1 cellular context compared by ENCODE assay signal in the genomic region with DNA sequence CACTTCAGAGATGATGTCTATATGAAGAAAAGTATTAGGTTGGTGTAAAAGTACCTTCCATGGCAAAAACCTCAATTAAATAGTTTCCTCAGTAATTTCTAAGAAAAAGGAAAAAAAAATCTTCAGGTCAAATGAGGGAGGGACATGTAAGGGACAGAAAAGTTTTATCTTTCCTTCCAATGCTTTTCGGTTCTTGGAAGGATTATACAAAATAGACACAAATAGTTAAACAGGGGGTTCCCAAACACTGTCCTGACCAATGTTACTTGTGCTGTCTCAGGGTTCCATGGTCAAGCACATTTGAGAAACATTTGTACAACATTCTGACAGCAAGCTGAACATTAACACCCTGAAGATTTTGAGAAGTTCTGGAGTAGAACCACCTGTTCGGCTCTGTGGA.
TF ChIP-seq lines count a peak whose summit lies in the region.

No MANE protein-coding gene starts in this region.

TF ChIP-seq in K562, 482 proteins besides CTCF, POLR2A, EP300 and RAD21 (continued from another document and continues in another):
- TF ChIP-seq MNT (conservative IDR thresholded peaks at IDR 0.05) (no peak), CEBPB (tag; IDR thresholded peaks at IDR 0.05) (no peak), PPARD (CRISPR knock-in tag; IDR thresholded peaks at IDR 0.05) (no peak), CEBPZ (IDR thresholded peaks at IDR 0.05; ENCODE audit: borderline replicate concordance, low read depth, low read length) (no peak), L3MBTL2 (IDR thresholded peaks at IDR 0.05) (no peak; the same call in 1 of the 2 replicates), MTF1 (CRISPR knock-in tag; IDR thresholded peaks at IDR 0.05; ENCODE audit: borderline replicate concordance) (no peak), HDAC2 (IDR thresholded peaks at IDR 0.05) (0 out of 2 replicates have a peak, but pooled peaks have one; percentile 34), U2AF2 (optimal IDR thresholded peaks at IDR 0.05; ENCODE audit: low read depth, low read length) (no peak), TFAP4 (CRISPR knock-in tag; IDR thresholded peaks at IDR 0.05; ENCODE audit: borderline replicate concordance) (no peak), ZKSCAN8 (CRISPR knock-in tag; IDR thresholded peaks at IDR 0.05) (no peak), RBM25 (IDR thresholded peaks at IDR 0.05; ENCODE audit: low read depth, low read length, severe bottlenecking) (no peak), TAF9B (IDR thresholded peaks at IDR 0.05; ENCODE audit: partially characterized antibody) (no peak), ZNF165 (CRISPR knock-in tag; IDR thresholded peaks at IDR 0.05; ENCODE audit: borderline replicate concordance) (no peak), EWSR1 (IDR thresholded peaks at IDR 0.05; ENCODE audit: borderline replicate concordance, low read depth, partially characterized antibody) (no peak), CHAMP1 (IDR thresholded peaks at IDR 0.05) (peak; percentile 32; the same call in 1 of the 2 replicates), BCLAF1 (IDR thresholded peaks at IDR 0.05; ENCODE audit: borderline replicate concordance in 1 of 2, control insufficient read depth in 1 of 2, low read depth in 2 of 2, low read length in 1 of 2) (no peak), ZNF407 (IDR thresholded peaks at IDR 0.05; ENCODE audit: low read depth) (no peak), HDAC1 (IDR thresholded peaks at IDR 0.05) (0 out of 4 replicates have a peak, but pooled peaks of 1 of the 2 experiments have one; percentile 27), TAL1 (IDR thresholded peaks at IDR 0.05) (peak; percentile 62), CAMTA2 (CRISPR knock-in tag; conservative IDR thresholded peaks at IDR 0.05) (no peak), PML (IDR thresholded peaks at IDR 0.05; ENCODE audit: low read length) (no peak), ZFP1 (CRISPR knock-in tag; IDR thresholded peaks at IDR 0.05) (no peak)
- TF ChIP-seq, protein P1, sequence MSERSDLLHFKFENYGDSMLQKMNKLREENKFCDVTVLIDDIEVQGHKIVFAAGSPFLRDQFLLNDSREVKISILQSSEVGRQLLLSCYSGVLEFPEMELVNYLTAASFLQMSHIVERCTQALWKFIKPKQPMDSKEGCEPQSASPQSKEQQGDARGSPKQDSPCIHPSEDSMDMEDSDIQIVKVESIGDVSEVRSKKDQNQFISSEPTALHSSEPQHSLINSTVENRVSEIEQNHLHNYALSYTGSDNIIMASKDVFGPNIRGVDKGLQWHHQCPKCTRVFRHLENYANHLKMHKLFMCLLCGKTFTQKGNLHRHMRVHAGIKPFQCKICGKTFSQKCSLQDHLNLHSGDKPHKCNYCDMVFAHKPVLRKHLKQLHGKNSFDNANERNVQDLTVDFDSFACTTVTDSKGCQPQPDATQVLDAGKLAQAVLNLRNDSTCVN (CRISPR knock-in tag; IDR thresholded peaks at IDR 0.05) = no peak
- TF ChIP-seq, protein P2, sequence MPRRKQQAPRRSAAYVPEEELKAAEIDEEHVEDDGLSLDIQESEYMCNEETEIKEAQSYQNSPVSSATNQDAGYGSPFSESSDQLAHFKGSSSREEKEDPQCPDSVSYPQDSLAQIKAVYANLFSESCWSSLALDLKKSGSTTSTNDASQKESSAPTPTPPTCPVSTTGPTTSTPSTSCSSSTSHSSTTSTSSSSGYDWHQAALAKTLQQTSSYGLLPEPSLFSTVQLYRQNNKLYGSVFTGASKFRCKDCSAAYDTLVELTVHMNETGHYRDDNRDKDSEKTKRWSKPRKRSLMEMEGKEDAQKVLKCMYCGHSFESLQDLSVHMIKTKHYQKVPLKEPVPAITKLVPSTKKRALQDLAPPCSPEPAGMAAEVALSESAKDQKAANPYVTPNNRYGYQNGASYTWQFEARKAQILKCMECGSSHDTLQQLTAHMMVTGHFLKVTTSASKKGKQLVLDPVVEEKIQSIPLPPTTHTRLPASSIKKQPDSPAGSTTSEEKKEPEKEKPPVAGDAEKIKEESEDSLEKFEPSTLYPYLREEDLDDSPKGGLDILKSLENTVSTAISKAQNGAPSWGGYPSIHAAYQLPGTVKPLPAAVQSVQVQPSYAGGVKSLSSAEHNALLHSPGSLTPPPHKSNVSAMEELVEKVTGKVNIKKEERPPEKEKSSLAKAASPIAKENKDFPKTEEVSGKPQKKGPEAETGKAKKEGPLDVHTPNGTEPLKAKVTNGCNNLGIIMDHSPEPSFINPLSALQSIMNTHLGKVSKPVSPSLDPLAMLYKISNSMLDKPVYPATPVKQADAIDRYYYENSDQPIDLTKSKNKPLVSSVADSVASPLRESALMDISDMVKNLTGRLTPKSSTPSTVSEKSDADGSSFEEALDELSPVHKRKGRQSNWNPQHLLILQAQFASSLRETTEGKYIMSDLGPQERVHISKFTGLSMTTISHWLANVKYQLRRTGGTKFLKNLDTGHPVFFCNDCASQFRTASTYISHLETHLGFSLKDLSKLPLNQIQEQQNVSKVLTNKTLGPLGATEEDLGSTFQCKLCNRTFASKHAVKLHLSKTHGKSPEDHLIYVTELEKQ (CRISPR knock-in tag; IDR thresholded peaks at IDR 0.05) = no peak
